ENCODE assay signal across 6 cellular contexts in genomic region chr10:82161264-82161663, GRCh38.
"Had no signal": no experiment of that assay in that cellular context is flagged by ENCODE, and none has a peak within 500 bp of the region (broad histone marks: within the 10 kb centered on the region; RNA-seq: fewer than 3 reads in every experiment).

No MANE protein-coding gene starts in this region.

- FAIRE-seq: G401.6, GM12892, GM18507, GM19239 had no signal

- DNase-seq: GDM1, GF-D8 had no signal
